8 cellular contexts compared by ENCODE assay signal in genomic region chr1:228166170-228166936, GRCh38. TPM values are rescaled to one million over a fixed set of nuclear protein-coding genes. Genes with fewer than 3 reads are reported as not detected.
A peak's percentile ranks its signal among the peaks of the same experiment; 100 is the strongest.
DNase-seq lines count a peak whose midpoint lies in the region; ATAC-seq and TF ChIP-seq lines count a peak whose summit lies in the region.

No MANE protein-coding gene starts in this region.

- TF ChIP-seq EP300 in stomach (IDR thresholded peaks at IDR 0.05) = no peak

- peak overlapping the region; percentile 95 to 99 (median 96) for H3K27ac Mint-ChIP-seq in naive B cell

- peak overlapping the region; percentile 96 to 100 (median 100) for H3K9ac ChIP-seq in BLaER1 treated with 17β-estradiol and CSF1 and Interleukin-3, amounts not matched to agents 10 nM and 100 nM

- H3K36me3 ChIP-seq in BLaER1 treated with 17β-estradiol and CSF1 and Interleukin-3, amounts not matched to agents 10 nM and 100 nM = peaks cover 0 to 15% (median 0%) of the 10 kb centered on the region in 11 experiments; a peak in 4 of 22 replicates
- H3K36me3 ChIP-seq in esophagus squamous epithelium (no peaks in the 10 kb centered on the region), stomach (peaks cover 0 to 19% (median 9%) of the 10 kb centered on the region in 4 donors)

- no peaks in the 10 kb centered on the region for H3K27me3 ChIP-seq in BLaER1 treated with 17β-estradiol and CSF1 and Interleukin-3, amounts not matched to agents 10 nM and 100 nM
- H3K27me3 ChIP-seq in esophagus squamous epithelium (peaks cover 0 to 13% (median 0%) of the 10 kb centered on the region in 4 donors), stomach (peaks cover 0 to 16% (median 10%) of the 10 kb centered on the region in 3 donors)

- peaks cover 58 to 81% (median 65%) of the 10 kb centered on the region in 10 experiments for H3K4me1 ChIP-seq in BLaER1 treated with 17β-estradiol and CSF1 and Interleukin-3, amounts not matched to agents 10 nM and 100 nM
- H3K4me1 ChIP-seq in esophagus squamous epithelium (peaks cover 32 to 53% (median 42%) of the 10 kb centered on the region in 3 donors), stomach (peaks cover 23 to 48% (median 36%) of the 10 kb centered on the region in 4 donors)

- TF ChIP-seq POLR2A in esophagus squamous epithelium (IDR thresholded peaks at IDR 0.05) (no peak), stomach (IDR thresholded peaks at IDR 0.05) (no peak)

- peaks cover 27 to 42% (median 39%) of the 10 kb centered on the region in 3 donors for H3K4me1 Mint-ChIP-seq in naive B cell

- peak overlapping the region; percentile 71 to 98 (median 90) for H3K4me2 ChIP-seq in BLaER1 treated with 17β-estradiol and CSF1 and Interleukin-3, amounts not matched to agents 10 nM and 100 nM

- no peaks in the 10 kb centered on the region for H3K9me3 ChIP-seq in BLaER1 treated with 17β-estradiol and CSF1 and Interleukin-3, amounts not matched to agents 10 nM and 100 nM (replicated peaks in 1 of 11)
- no peaks in the 10 kb centered on the region for H3K9me3 ChIP-seq in esophagus squamous epithelium
- no peaks in the 10 kb centered on the region for H3K9me3 ChIP-seq in stomach

- DNase-seq in NCI-H446 treated with DMSO at 0.1 percent for 48 hours (lab: John Stamatoyannopoulos, UW) (peak; percentile 16), activated T-cell treated with anti-CD3 and anti-CD28 coated beads for 48 hours (ENCODE audit: low read depth) (peak; percentile 53), esophagus squamous epithelium (lab: John Stamatoyannopoulos, UW) (no peak), naive B cell (peak; percentile 63), stomach (peak; percentile 63)

- 25 to 37% methylated on average over 9 to 10 of the region's 26 CpGs for WGBS in esophagus squamous epithelium, 2 donors
- WGBS in stomach, 5 donors = 12 to 34% (median 20%) methylated on average over 10 to 26 of the region's 26 CpGs

- H3K27ac ChIP-seq in BLaER1 treated with 17β-estradiol and CSF1 and Interleukin-3, amounts not matched to agents 10 nM and 100 nM = peak overlapping the region; percentile 98 to 100 (median 100)
- H3K27ac ChIP-seq in esophagus squamous epithelium (peak overlapping the region; percentile 99 to 100 (median 100)), stomach (peak overlapping the region; percentile 85 to 100 (median 99))

- H3K36me3 Mint-ChIP-seq in naive B cell = no peaks in the 10 kb centered on the region

- no peaks in the 10 kb centered on the region for H3K9me3 Mint-ChIP-seq in naive B cell

- peak in 5 of 6 experiments; percentile 20 to 58 (median 35) for TF ChIP-seq CTCF in esophagus squamous epithelium (IDR thresholded peaks at IDR 0.05)
- peak in 2 of 7 experiments; percentile 32 to 37 for TF ChIP-seq CTCF in stomach (IDR thresholded peaks at IDR 0.05)

- ATAC-seq in GM18873 (IDR thresholded peaks at IDR 0.05; ENCODE audit: low FRiP score, unreplicated experiment) (peak; percentile 9), HG03108 (IDR thresholded peaks at IDR 0.05; ENCODE audit: unreplicated experiment) (peak; percentile 19), naive B cell (ENCODE audit: low read depth in 2 of 2) (peak; percentile 23)

- H3K27me3 Mint-ChIP-seq in naive B cell = no peaks in the 10 kb centered on the region

- H3K4me3 Mint-ChIP-seq in naive B cell = peak overlapping the region; percentile 86 to 94 (median 88)

- peaks cover 0 to 52% (median 8%) of the 10 kb centered on the region in 11 experiments; a peak in 10 of 22 replicates for H4K20me1 ChIP-seq in BLaER1 treated with 17β-estradiol and CSF1 and Interleukin-3, amounts not matched to agents 10 nM and 100 nM

- peak overlapping the region; percentile 64 to 82 (median 69) for H3K4me3 ChIP-seq in BLaER1 treated with 17β-estradiol and CSF1 and Interleukin-3, amounts not matched to agents 10 nM and 100 nM
- peak overlapping the region; percentile 73 to 99 (median 76) for H3K4me3 ChIP-seq in esophagus squamous epithelium
- H3K4me3 ChIP-seq in stomach = peak overlapping the region; percentile 51 to 91 (median 65)

- intact Hi-C loops in esophagus squamous epithelium (cut with DNase I) (loop anchor here (10.0 kb wide), 1 partner anchor 62 kb away; the partner anchor contains the start of genes C1orf35 and MRPL55), stomach (cut with DNase I; ENCODE audit: low total_unique reads) (no loop called here)

RNA-seq across cellular contexts. Expression of gene IBA57, which starts 0.7 kb away (rescaled TPM):
- total RNA-seq in esophagus squamous epithelium = 1 to 10 TPM; 4.8 to 9.1 (median 5.7) TPM
- 10 to 100 TPM in 1 of 6 donors, 1 to 10 TPM in 5; 2.0 to 11.7 (median 3.1) TPM for polyA plus RNA-seq in naive B cell (ENCODE audit: low read depth in 6 of 6)
- total RNA-seq in stomach = 1 to 10 TPM; 1.2 to 6.1 (median 5.0) TPM
- 1 to 10 TPM; 1.4 to 5.3 (median 3.7) TPM for polyA plus RNA-seq in stomach

RNA-seq across cellular contexts. Expression of gene GJC2, which starts 16.6 kb away (rescaled TPM):
- total RNA-seq in esophagus squamous epithelium = 1 to 10 TPM in 1 of 4 donors, under 1 TPM in 3; 0.48 to 2.7 (median 0.66) TPM
- polyA plus RNA-seq in naive B cell (ENCODE audit: low read depth in 6 of 6) = not detected
- 10 to 100 TPM in 1 of 5 donors, 1 to 10 TPM in 2, not detected in 2; 1.3 to 26.6 (median 1.7) TPM for total RNA-seq in stomach
- polyA plus RNA-seq in stomach = 1 to 10 TPM in 1 of 3 donors, under 1 TPM in 2; 0.46 to 1.8 (median 0.87) TPM

RNA-seq across cellular contexts. Expression of gene GUK1, which starts 26.3 kb away (rescaled TPM):
- total RNA-seq in esophagus squamous epithelium (100 to 1,000 TPM; 279 to 320 (median 302) TPM), stomach (100 to 1,000 TPM; 179 to 326 (median 230) TPM)
- polyA plus RNA-seq in naive B cell (ENCODE audit: low read depth in 6 of 6) (100 to 1,000 TPM; 190 to 350 (median 220) TPM), stomach (100 to 1,000 TPM; 457 to 613 (median 592) TPM)

RNA-seq across cellular contexts. Expression of gene OBSCN, which starts 41.5 kb away (rescaled TPM):
- total RNA-seq in esophagus squamous epithelium (10 to 100 TPM in 2 of 4 donors, 1 to 10 TPM in 2; 4.0 to 53.2 (median 13.8) TPM), stomach (100 to 1,000 TPM in 1 of 5 donors, 10 to 100 TPM in 4; 24.6 to 111 (median 39.1) TPM)
- polyA plus RNA-seq in naive B cell (ENCODE audit: low read depth in 6 of 6) (1 to 10 TPM in 5 of 6 donors, under 1 TPM in 1; 0.78 to 2.5 (median 1.5) TPM), stomach (10 to 100 TPM in 1 of 3 donors, 1 to 10 TPM in 2; 7.2 to 19.7 (median 7.7) TPM)

RNA-seq across cellular contexts. Expression of gene MRPL55, which starts 57.3 kb away (rescaled TPM):
- total RNA-seq in esophagus squamous epithelium = 10 to 100 TPM; 33.8 to 62.2 (median 51.2) TPM
- polyA plus RNA-seq in naive B cell (ENCODE audit: low read depth in 6 of 6) = 100 to 1,000 TPM in 5 of 6 donors, 10 to 100 TPM in 1; 98.2 to 211 (median 121) TPM
- 100 to 1,000 TPM in 1 of 5 donors, 10 to 100 TPM in 4; 18.7 to 101 (median 77.4) TPM for total RNA-seq in stomach
- 100 to 1,000 TPM; 136 to 158 (median 156) TPM for polyA plus RNA-seq in stomach
